Comparison of ENCODE assay signal across 17 cellular contexts in the genomic region with DNA sequence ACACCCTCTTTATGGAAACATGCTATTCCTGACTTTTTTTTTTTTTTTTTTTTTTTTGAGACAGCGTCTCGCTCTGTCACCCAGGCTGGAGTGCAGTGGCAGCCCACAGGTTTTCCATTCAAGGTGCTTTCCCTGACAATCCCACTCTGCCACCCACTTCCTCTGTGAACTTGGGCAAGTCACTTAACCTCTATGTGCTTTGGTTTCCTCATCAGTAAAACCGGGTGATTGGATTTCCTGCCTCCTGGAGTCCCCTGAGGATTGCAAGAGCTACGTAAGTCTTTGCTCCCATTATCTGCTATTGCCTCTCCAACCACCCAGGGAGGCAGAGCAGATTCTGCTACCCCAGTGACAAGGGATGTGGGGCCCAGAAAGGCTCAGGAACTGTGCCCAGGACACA.
"Had no signal": no experiment of that assay in that cellular context is flagged by ENCODE, and none has a peak within 500 bp of the region (broad histone marks: within the 10 kb centered on the region; RNA-seq: fewer than 3 reads in every experiment).

No MANE protein-coding gene starts in this region.

- H3K4me1 ChIP-seq: esophagus muscularis mucosa, tibial artery had no signal

- FAIRE-seq: astrocyte, colon had no signal

- H3K4me3 ChIP-seq: cardiac muscle cell, esophagus muscularis mucosa, lung, SK-N-MC, tibial artery had no signal

- H3K9me3 ChIP-seq: tibial artery had no signal

- H3K36me3 ChIP-seq: cardiac muscle cell, esophagus muscularis mucosa, tibial artery had no signal

- DNase-seq: activated B cell treated with CpG ODN at 0.5 μM for 24 hours; activated naive CD4-positive, alpha-beta T cell; glutamatergic neuron; immature natural killer cell; left colon; naive thymus-derived CD4-positive, alpha-beta T cell; stimulated activated CD4-positive, alpha-beta T cell treated with anti-CD3 and anti-CD28 coated beads, Interleukin-12 subunit alpha, Interleukin-12 subunit beta, amount 100 ng/mL, for 4 hours; stimulated activated CD4-positive, alpha-beta T cell treated with anti-CD3 and anti-CD28 coated beads, Interleukin-2, amount 100 ng/mL, for 48 hours; stimulated activated CD8-positive, alpha-beta memory T cell treated with anti-CD3 and anti-CD28 coated beads, Interleukin-4, amount 100 ng/mL, for 48 hours; T-helper 1 cell; tibial artery had no signal

- H3K27ac Mint-ChIP-seq: activated B cell treated with CpG ODN at 0.5 μM for 24 hours; naive thymus-derived CD4-positive, alpha-beta T cell had no signal

- H3K9me3 Mint-ChIP-seq: immature natural killer cell had no signal

- H3K36me3 Mint-ChIP-seq: naive thymus-derived CD4-positive, alpha-beta T cell had no signal

- ATAC-seq: left colon; naive thymus-derived CD4-positive, alpha-beta T cell had no signal

- H3K4me3 Mint-ChIP-seq: activated B cell treated with CpG ODN at 0.5 μM for 24 hours; immature natural killer cell; naive thymus-derived CD4-positive, alpha-beta T cell had no signal

- H3K27ac ChIP-seq: cardiac muscle cell, esophagus muscularis mucosa, SK-N-MC, tibial artery had no signal

- H3K27me3 ChIP-seq: cardiac muscle cell had no signal
